In genomic region chr2:158926478-158926948, GRCh38 we compare ENCODE assay signal across 13 cellular contexts. TPM values are rescaled to one million over a fixed set of nuclear protein-coding genes. Genes with fewer than 3 reads are reported as not detected.
DNase-seq lines count a peak whose midpoint lies in the region; ATAC-seq and TF ChIP-seq lines count a peak whose summit lies in the region.
"Had no signal": no experiment of that assay in that cellular context is flagged by ENCODE, and none has a peak within 500 bp of the region (broad histone marks: within the 10 kb centered on the region; RNA-seq: fewer than 3 reads in every experiment).

No MANE protein-coding gene starts in this region.

- peaks cover 24% of the 10 kb centered on the region for H3K27me3 Mint-ChIP-seq in activated CD8-positive, alpha-beta T cell treated with anti-CD3 and anti-CD28 coated beads, Interleukin-2, amount 10 ng/mL, durations not matched to agents 7 days and 5 days (ENCODE audit: low read depth)
- no peaks in the 10 kb centered on the region for H3K27me3 Mint-ChIP-seq in activated CD8-positive, alpha-beta T cell treated with anti-CD3 and anti-CD28 coated beads for 36 hours

- H3K27me3 ChIP-seq in BLaER1 (no peaks in the 10 kb centered on the region), SK-N-SH (ENCODE audit: insufficient read depth) (no peaks in the 10 kb centered on the region)
- H3K27me3 ChIP-seq: testis had no signal

- TF ChIP-seq RAD21 in SK-N-SH (IDR thresholded peaks at IDR 0.05; ENCODE audit: low read length): no peak

- 32% methylated on average over 6 of the region's 8 CpGs for WGBS in SK-N-SH (ENCODE audit: low lambda C conversion rate)

- H3K9ac ChIP-seq in BLaER1 (no peak overlapping the region), SK-N-SH (no peak overlapping the region)

- no peaks in the 10 kb centered on the region for H3K9me2 ChIP-seq in SK-N-SH

- TF ChIP-seq CTCF in HFF-Myc (IDR thresholded peaks at IDR 0.05; ENCODE audit: low read depth, low read length, missing control alignments): no peak
- no peak for TF ChIP-seq CTCF in SK-N-SH (IDR thresholded peaks at IDR 0.05)
- no peak for TF ChIP-seq CTCF in fibroblast of villous mesenchyme (IDR thresholded peaks at IDR 0.05; ENCODE audit: insufficient read depth, low read depth, low read length)
- TF ChIP-seq CTCF in activated CD8-positive, alpha-beta T cell treated with anti-CD3 and anti-CD28 coated beads for 36 hours (IDR thresholded peaks at IDR 0.05): no peak

- H3K4me3 ChIP-seq in BLaER1: no peak overlapping the region
- no peak overlapping the region for H3K4me3 ChIP-seq in HFF-Myc (replicated peaks; ENCODE audit: low read depth, low read length)
- no peak overlapping the region for H3K4me3 ChIP-seq in SK-N-SH (ENCODE audit: low read depth in 2 of 2, low read length in 1 of 2)
- no peak overlapping the region for H3K4me3 ChIP-seq in fibroblast of villous mesenchyme (ENCODE audit: low read depth, low read length)
- H3K4me3 ChIP-seq: testis had no signal

- peaks cover 7% of the 10 kb centered on the region for H3K4me1 Mint-ChIP-seq in activated CD8-positive, alpha-beta T cell treated with anti-CD3 and anti-CD28 coated beads, Interleukin-2, amount 10 ng/mL, durations not matched to agents 7 days and 5 days (ENCODE audit: low read depth)
- H3K4me1 Mint-ChIP-seq in activated CD8-positive, alpha-beta T cell treated with anti-CD3 and anti-CD28 coated beads for 36 hours (ENCODE audit: low read depth): no peaks in the 10 kb centered on the region

- H2AFZ ChIP-seq in SK-N-SH (ENCODE audit: low read depth): peak overlapping the region; percentile 67; the same call in 1 of the 2 replicates

- no peak for TF ChIP-seq EP300 in SK-N-SH (IDR thresholded peaks at IDR 0.05; ENCODE audit: borderline replicate concordance in 1 of 2, low read depth in 1 of 2, low read length in 1 of 2)

- peak; percentile 20 for DNase-seq in HFF-Myc (ENCODE audit: extremely low read depth, low read depth)
- DNase-seq in SK-N-SH: no peak
- peak; percentile 66 for DNase-seq in fibroblast of villous mesenchyme (ENCODE audit: low read depth)
- no peak for DNase-seq in activated CD8-positive, alpha-beta T cell treated with anti-CD3 and anti-CD28 coated beads, Interleukin-2, amount 10 ng/mL, durations not matched to agents 7 days and 5 days
- no peak for DNase-seq in COLO829 (ENCODE audit: low spot score)
- DNase-seq in activated CD8-positive, alpha-beta T cell treated with anti-CD3 and anti-CD28 coated beads for 36 hours: no peak
- DNase-seq: activated T-cell treated with anti-CD3 and anti-CD28 coated beads, Interleukin-2, amount 50 U/mL, for 48 hours; NCI-H2081; T-helper 1 cell; testis had no signal

- no peaks in the 10 kb centered on the region for H3K79me2 ChIP-seq in SK-N-SH (ENCODE audit: insufficient read depth)

- H3K9me3 ChIP-seq in BLaER1 (peaks cover 32% of the 10 kb centered on the region), SK-N-SH (no peaks in the 10 kb centered on the region)
- H3K9me3 ChIP-seq: testis had no signal

- intact Hi-C loops in activated CD8-positive, alpha-beta T cell treated with anti-CD3 and anti-CD28 coated beads for 36 hours (cut with micrococcal nuclease): no loop called here

- CTCF ChIA-PET in SK-N-SH (lab: Yijun Ruan, JAX): interaction anchor here (1.1 kb wide), 1 partner anchor 14 kb away, joined by 3 read pairs; no protein-coding TSS in a partner anchor
- CTCF ChIA-PET in activated CD8-positive, alpha-beta T cell treated with anti-CD3 and anti-CD28 coated beads, Interleukin-2, amount 10 ng/mL, durations not matched to agents 7 days and 5 days (lab: Charles Lee): no interaction called here
- CTCF ChIA-PET in activated CD8-positive, alpha-beta T cell treated with anti-CD3 and anti-CD28 coated beads for 36 hours (lab: Charles Lee): no interaction called here

- no peaks in the 10 kb centered on the region for H3K36me3 Mint-ChIP-seq in activated CD8-positive, alpha-beta T cell treated with anti-CD3 and anti-CD28 coated beads, Interleukin-2, amount 10 ng/mL, durations not matched to agents 7 days and 5 days (ENCODE audit: low read depth)
- no peaks in the 10 kb centered on the region for H3K36me3 Mint-ChIP-seq in activated CD8-positive, alpha-beta T cell treated with anti-CD3 and anti-CD28 coated beads for 36 hours (ENCODE audit: low read depth)

- POLR2A ChIA-PET in SK-N-SH (lab: Yijun Ruan, JAX): interaction anchor here (0.6 kb wide), 1 partner anchor 209 kb away, joined by 6 read pairs; no protein-coding TSS in a partner anchor
- POLR2A ChIA-PET in activated CD8-positive, alpha-beta T cell treated with anti-CD3 and anti-CD28 coated beads, Interleukin-2, amount 10 ng/mL, durations not matched to agents 7 days and 5 days (lab: Charles Lee): no interaction called here
- POLR2A ChIA-PET in activated CD8-positive, alpha-beta T cell treated with anti-CD3 and anti-CD28 coated beads for 36 hours (lab: Charles Lee): no interaction called here

- H3F3A ChIP-seq in SK-N-SH (replicated peaks; ENCODE audit: insufficient read depth): peaks cover 7% of the 10 kb centered on the region

- H3K9me3 Mint-ChIP-seq in activated CD8-positive, alpha-beta T cell treated with anti-CD3 and anti-CD28 coated beads, Interleukin-2, amount 10 ng/mL, durations not matched to agents 7 days and 5 days (ENCODE audit: insufficient read depth): peaks cover 4% of the 10 kb centered on the region
- peaks cover 5% of the 10 kb centered on the region for H3K9me3 Mint-ChIP-seq in activated CD8-positive, alpha-beta T cell treated with anti-CD3 and anti-CD28 coated beads for 36 hours

- H3K36me3 ChIP-seq in BLaER1: no peaks in the 10 kb centered on the region
- no peaks in the 10 kb centered on the region for H3K36me3 ChIP-seq in SK-N-SH (replicated peaks in 1 of 2; ENCODE audit: control insufficient read depth in 1 of 2, insufficient read depth in 2 of 2, low read length in 1 of 2)

- H3K27ac Mint-ChIP-seq in activated CD8-positive, alpha-beta T cell treated with anti-CD3 and anti-CD28 coated beads, Interleukin-2, amount 10 ng/mL, durations not matched to agents 7 days and 5 days: no peak overlapping the region
- no peak overlapping the region for H3K27ac Mint-ChIP-seq in activated CD8-positive, alpha-beta T cell treated with anti-CD3 and anti-CD28 coated beads for 36 hours
- H3K27ac Mint-ChIP-seq: memory B cell had no signal

- H3K4me3 Mint-ChIP-seq in activated CD8-positive, alpha-beta T cell treated with anti-CD3 and anti-CD28 coated beads, Interleukin-2, amount 10 ng/mL, durations not matched to agents 7 days and 5 days: no peak overlapping the region
- no peak overlapping the region for H3K4me3 Mint-ChIP-seq in activated CD8-positive, alpha-beta T cell treated with anti-CD3 and anti-CD28 coated beads for 36 hours
- H3K4me3 Mint-ChIP-seq: memory B cell had no signal

- H3K4me2 ChIP-seq in BLaER1 (peak overlapping the region; percentile 62), SK-N-SH (peak overlapping the region; percentile 39; the same call in 1 of the 2 replicates)

- H3K27ac ChIP-seq in BLaER1 (no peak overlapping the region), SK-N-SH (ENCODE audit: low read depth in 2 of 2, low read length in 1 of 2) (no peak overlapping the region)
- H3K27ac ChIP-seq: testis had no signal

- peaks cover 27% of the 10 kb centered on the region for H3K4me1 ChIP-seq in BLaER1
- peaks cover 7 to 15% of the 10 kb centered on the region in 2 experiments; a peak in 3 of 4 replicates for H3K4me1 ChIP-seq in SK-N-SH (ENCODE audit: control insufficient read depth in 1 of 2, insufficient read depth in 2 of 2, low read depth in 1 of 2, low read length in 1 of 2)
- H3K4me1 ChIP-seq: testis had no signal

- no peak for ATAC-seq in activated CD8-positive, alpha-beta T cell treated with anti-CD3 and anti-CD28 coated beads, Interleukin-2, amount 10 ng/mL, durations not matched to agents 7 days and 5 days
- no peak for ATAC-seq in activated CD8-positive, alpha-beta T cell treated with anti-CD3 and anti-CD28 coated beads for 36 hours
- no peak for ATAC-seq in HG02981 (IDR thresholded peaks at IDR 0.05; ENCODE audit: unreplicated experiment)

- H4K20me1 ChIP-seq in BLaER1 (no peaks in the 10 kb centered on the region), SK-N-SH (ENCODE audit: insufficient read depth) (no peaks in the 10 kb centered on the region)

TF ChIP-seq in SK-N-SH, 30 proteins besides CTCF, POLR2A, EP300 and RAD21 (continues in another document):
- TF ChIP-seq YY1 (IDR thresholded peaks at IDR 0.05; ENCODE audit: low read depth): no peak
- no peak for TF ChIP-seq USF2 (IDR thresholded peaks at IDR 0.05; ENCODE audit: borderline replicate concordance, low read depth, low read length)
- TF ChIP-seq TAF1 (IDR thresholded peaks at IDR 0.05; ENCODE audit: borderline replicate concordance, low read depth, low read length): no peak
- TF ChIP-seq POLR2AphosphoS5 (IDR thresholded peaks at IDR 0.05; ENCODE audit: low read depth, low read length): no peak
- TF ChIP-seq NFIC (IDR thresholded peaks at IDR 0.05; ENCODE audit: borderline replicate concordance): no peak
- TF ChIP-seq MEF2A (IDR thresholded peaks at IDR 0.05; ENCODE audit: borderline replicate concordance, low read depth): no peak
- no peak; the same call in 1 of the 2 replicates for TF ChIP-seq JUND (IDR thresholded peaks at IDR 0.05)

RNA-seq across cellular contexts. Expression of gene TANC1, which starts 41.9 kb away (rescaled TPM):
- polyA plus RNA-seq in SK-N-SH (2012; rRNA removed): 19.2 and 23.8 TPM in 2 replicates
- polyA plus RNA-seq in SK-N-SH (2012; cell fraction: cytosol; rRNA removed): 11.4 and 13.0 TPM in 2 replicates
- polyA plus RNA-seq in SK-N-SH (2012; cell fraction: nucleus; rRNA removed): 58.0 and 76.7 TPM in 2 replicates
- 49.9 and 74.7 TPM in 2 replicates for total RNA-seq in fibroblast of villous mesenchyme
- under 1 TPM; 0.37 to 0.55 TPM for total RNA-seq in activated CD8-positive, alpha-beta T cell treated with anti-CD3 and anti-CD28 coated beads, Interleukin-2, amount 10 ng/mL, durations not matched to agents 7 days and 5 days
- under 1 TPM; 0.70 to 0.92 TPM for total RNA-seq in activated CD8-positive, alpha-beta T cell treated with anti-CD3 and anti-CD28 coated beads for 36 hours

Comparison
In these comparisons a context has a peak if more than half of its experiments do, and no peak if none do; other contexts are left out.
1. DNase-seq: peak in HFF-Myc (single experiment) and fibroblast of villous mesenchyme (single experiment); none in SK-N-SH (single experiment), activated CD8-positive, alpha-beta T cell treated with anti-CD3 and anti-CD28 coated beads, Interleukin-2, amount 10 ng/mL, durations not matched to agents 7 days and 5 days (single experiment), COLO829 (single experiment) and activated CD8-positive, alpha-beta T cell treated with anti-CD3 and anti-CD28 coated beads for 36 hours (single experiment).
2. RNA of gene TANC1, which starts 41.9 kb away (total RNA-seq): 49.9 to 74.7 TPM in fibroblast of villous mesenchyme; 0.70 to 0.92 TPM in activated CD8-positive, alpha-beta T cell treated with anti-CD3 and anti-CD28 coated beads for 36 hours and 0.37 to 0.55 TPM in activated CD8-positive, alpha-beta T cell treated with anti-CD3 and anti-CD28 coated beads, Interleukin-2, amount 10 ng/mL, durations not matched to agents 7 days and 5 days; every median in the first group is over 10 times any median in the second.